In the genomic region with DNA sequence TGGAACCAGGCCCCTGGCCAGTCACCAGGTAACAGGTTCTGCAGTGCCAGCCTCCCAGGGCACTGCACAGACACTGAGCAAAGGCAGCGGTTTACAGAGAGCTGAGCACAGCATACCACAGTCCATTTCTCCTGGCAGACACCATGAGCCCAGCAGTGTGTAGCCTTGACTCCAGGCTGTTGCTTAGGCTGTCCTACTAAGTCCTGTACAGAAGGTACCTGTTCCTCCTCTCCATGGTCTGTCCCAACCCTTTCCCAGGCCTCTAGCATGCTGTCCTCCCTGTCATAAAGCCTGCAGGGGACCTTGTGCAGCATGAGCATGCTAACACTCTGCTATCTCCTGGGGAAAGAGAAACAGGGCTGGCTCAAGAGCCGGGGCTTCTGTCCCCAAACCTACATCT, we compare ENCODE assay signal across 27 cellular contexts.
DNase-seq lines count a peak whose midpoint lies in the region; ATAC-seq and TF ChIP-seq lines count a peak whose summit lies in the region.
"Had no signal": no experiment of that assay in that cellular context is flagged by ENCODE, and none has a peak within 500 bp of the region (broad histone marks: within the 10 kb centered on the region; RNA-seq: fewer than 3 reads in every experiment).

No MANE protein-coding gene starts in this region.

- H3K27ac ChIP-seq in RWPE1 (peak overlapping the region; percentile 53), duodenal mucosa (ENCODE audit: low read depth, low read length) (peak overlapping the region; percentile 90), stomach smooth muscle (ENCODE audit: low read length) (peak overlapping the region; percentile 75)
- H3K27ac ChIP-seq: BLaER1 treated with 17β-estradiol and CSF1 and Interleukin-3, amounts not matched to agents 10 nM and 100 nM; SK-N-MC had no signal

- H3K4me3 ChIP-seq in duodenal mucosa (ENCODE audit: low read depth in 1 of 2, low read length in 2 of 2) (no peak overlapping the region), stomach smooth muscle (ENCODE audit: low read length in 2 of 2) (no peak overlapping the region)
- H3K4me3 ChIP-seq: BLaER1 treated with 17β-estradiol and CSF1 and Interleukin-3, amounts not matched to agents 10 nM and 100 nM; heart left ventricle; sigmoid colon; SK-N-MC had no signal

- no peaks in the 10 kb centered on the region for H3K36me3 Mint-ChIP-seq in nephron (ENCODE audit: low read depth)
- no peaks in the 10 kb centered on the region for H3K36me3 Mint-ChIP-seq in activated naive CD8-positive, alpha-beta T cell treated with anti-CD3 and anti-CD28 coated beads, Interleukin-2, amount 50 U/mL, for 24 hours (ENCODE audit: low read depth)
- H3K36me3 Mint-ChIP-seq: natural killer cell had no signal

- POLR2A ChIA-PET in RWPE1 (lab: Yijun Ruan, JAX; ENCODE audit: low non-redundant PET): no interaction called here

- DNase-seq in RWPE1 (ENCODE audit: low spot score): no peak
- no peak for DNase-seq in NCI-H1436 (lab: John Stamatoyannopoulos, UW)
- DNase-seq in activated naive CD8-positive, alpha-beta T cell treated with anti-CD3 and anti-CD28 coated beads, Interleukin-2, amount 50 U/mL, for 24 hours: no peak
- DNase-seq in AG08396 (ENCODE audit: low spot score): no peak
- DNase-seq: activated CD4-positive, alpha-beta T cell treated with anti-CD3 and anti-CD28 coated beads, Interleukin-2, amount 10 ng/mL, durations not matched to agents 24 days and 14 days; activated naive CD4-positive, alpha-beta T cell treated with Interleukin-2 at 50 U/mL for 16 hours; activated T-cell treated with anti-CD3 and anti-CD28 coated beads, Interleukin-2, amount 50 U/mL, for 48 hours; amniotic stem cell; Caco-2; DMS79 treated with DMSO at 0.1 percent for 48 hours; heart left ventricle; mesenchymal stem cell; natural killer cell; NCI-H1048; NCI-H2029 treated with DMSO at 0.1 percent for 48 hours; NCI-H345; NCI-H748 treated with DMSO at 0.1 percent for 48 hours; RPMI8226; sigmoid colon; stimulated activated CD8-positive, alpha-beta memory T cell treated with anti-CD3 and anti-CD28 coated beads, Interleukin-4, amount 100 ng/mL, for 48 hours; T-helper 2 cell had no signal

- H3K27me3 Mint-ChIP-seq in nephron (ENCODE audit: low read depth): peaks cover 4% of the 10 kb centered on the region
- H3K27me3 Mint-ChIP-seq in activated naive CD8-positive, alpha-beta T cell treated with anti-CD3 and anti-CD28 coated beads, Interleukin-2, amount 50 U/mL, for 24 hours: no peaks in the 10 kb centered on the region
- H3K27me3 Mint-ChIP-seq: activated CD4-positive, alpha-beta T cell treated with anti-CD3 and anti-CD28 coated beads, Interleukin-2, amount 10 ng/mL, durations not matched to agents 24 days and 14 days had no signal

- peaks cover 49% of the 10 kb centered on the region for H3K4me1 Mint-ChIP-seq in nephron
- peaks cover 8% of the 10 kb centered on the region for H3K4me1 Mint-ChIP-seq in activated naive CD8-positive, alpha-beta T cell treated with anti-CD3 and anti-CD28 coated beads, Interleukin-2, amount 50 U/mL, for 24 hours

- H3K36me3 ChIP-seq in duodenal mucosa (ENCODE audit: control insufficient read depth in 1 of 2, insufficient read depth in 2 of 2, low read length in 2 of 2): no peaks in the 10 kb centered on the region
- peaks cover 0 to 4% of the 10 kb centered on the region in 2 donors for H3K36me3 ChIP-seq in stomach smooth muscle (ENCODE audit: control insufficient read depth in 2 of 2, insufficient read depth in 2 of 2, low read length in 2 of 2)

- CTCF ChIA-PET in RWPE1 (lab: Yijun Ruan, JAX): interaction anchor here (1.6 to 1.7 kb wide), 2 partner anchors 14 to 33 kb away, joined by 4 read pairs; no protein-coding TSS in a partner anchor

- H3K27ac Mint-ChIP-seq in nephron: peak overlapping the region; percentile 95 to 98 (median 95)
- H3K27ac Mint-ChIP-seq in activated naive CD8-positive, alpha-beta T cell treated with anti-CD3 and anti-CD28 coated beads, Interleukin-2, amount 50 U/mL, for 24 hours: no peak overlapping the region
- H3K27ac Mint-ChIP-seq: activated CD4-positive, alpha-beta T cell treated with anti-CD3 and anti-CD28 coated beads, Interleukin-2, amount 10 ng/mL, durations not matched to agents 24 days and 14 days had no signal

- peaks cover 86 to 93% of the 10 kb centered on the region in 2 donors for H3K4me1 ChIP-seq in duodenal mucosa (ENCODE audit: control insufficient read depth in 1 of 2, insufficient read depth in 2 of 2, low read length in 2 of 2)
- H3K4me1 ChIP-seq in stomach smooth muscle (ENCODE audit: control insufficient read depth, insufficient read depth, low read length): peaks cover 85% of the 10 kb centered on the region
- H3K4me1 ChIP-seq: Caco-2 had no signal

- no peaks in the 10 kb centered on the region for H3K9me3 Mint-ChIP-seq in nephron
- H3K9me3 Mint-ChIP-seq in activated naive CD8-positive, alpha-beta T cell treated with anti-CD3 and anti-CD28 coated beads, Interleukin-2, amount 50 U/mL, for 24 hours: no peaks in the 10 kb centered on the region
- H3K9me3 Mint-ChIP-seq: activated CD4-positive, alpha-beta T cell treated with anti-CD3 and anti-CD28 coated beads, Interleukin-2, amount 10 ng/mL, durations not matched to agents 24 days and 14 days; natural killer cell had no signal

- H3K4me3 Mint-ChIP-seq in nephron: no peak overlapping the region
- no peak overlapping the region for H3K4me3 Mint-ChIP-seq in activated naive CD8-positive, alpha-beta T cell treated with anti-CD3 and anti-CD28 coated beads, Interleukin-2, amount 50 U/mL, for 24 hours
- H3K4me3 Mint-ChIP-seq: activated CD4-positive, alpha-beta T cell treated with anti-CD3 and anti-CD28 coated beads, Interleukin-2, amount 10 ng/mL, durations not matched to agents 24 days and 14 days; natural killer cell had no signal

- no peak for ATAC-seq in GM21737 (IDR thresholded peaks at IDR 0.05; ENCODE audit: unreplicated experiment)
- ATAC-seq in activated naive CD8-positive, alpha-beta T cell treated with anti-CD3 and anti-CD28 coated beads, Interleukin-2, amount 50 U/mL, for 24 hours: no peak
- ATAC-seq: natural killer cell had no signal

- no peak for TF ChIP-seq CTCF in RWPE1 (conservative IDR thresholded peaks at IDR 0.05; ENCODE audit: low read depth)
- no peak for TF ChIP-seq CTCF in nephron (IDR thresholded peaks at IDR 0.05; ENCODE audit: unreplicated experiment in 3 of 3)

- H3K9ac ChIP-seq in duodenal mucosa (ENCODE audit: low read depth in 1 of 2, low read length in 2 of 2) (peak overlapping the region; percentile 55 to 94), stomach smooth muscle (ENCODE audit: low read length in 2 of 2) (peak overlapping the region in 1 of 2 donors; percentile 51)

- no peaks in the 10 kb centered on the region for H3K9me3 ChIP-seq in duodenal mucosa (ENCODE audit: control insufficient read depth in 1 of 2, low read length in 2 of 2)
- no peaks in the 10 kb centered on the region for H3K9me3 ChIP-seq in stomach smooth muscle (ENCODE audit: control insufficient read depth in 2 of 2, low read length in 2 of 2)
- H3K9me3 ChIP-seq: BLaER1 treated with 17β-estradiol and CSF1 and Interleukin-3, amounts not matched to agents 10 nM and 100 nM; Caco-2; heart left ventricle; sigmoid colon had no signal

- H3K27me3 ChIP-seq in duodenal mucosa (ENCODE audit: control insufficient read depth in 1 of 2, insufficient read depth in 2 of 2, low read length in 2 of 2) (no peaks in the 10 kb centered on the region), stomach smooth muscle (ENCODE audit: control insufficient read depth in 1 of 2, insufficient read depth in 2 of 2, low read length in 2 of 2) (no peaks in the 10 kb centered on the region)
- H3K27me3 ChIP-seq: BLaER1 treated with 17β-estradiol and CSF1 and Interleukin-3, amounts not matched to agents 10 nM and 100 nM; heart left ventricle; sigmoid colon had no signal
